ENCODE assay signal across 8 cellular contexts in genomic region chr3:56702487-56703315, GRCh38. TPM values are rescaled to one million over a fixed set of nuclear protein-coding genes. Genes with fewer than 3 reads are reported as not detected.
DNase-seq lines count a peak whose midpoint lies in the region; ATAC-seq and TF ChIP-seq lines count a peak whose summit lies in the region.

No MANE protein-coding gene starts in this region.

- no peaks in the 10 kb centered on the region for H3K4me1 Mint-ChIP-seq in osteocyte (ENCODE audit: unreplicated experiment)

- peaks cover 2% of the 10 kb centered on the region for H3K36me3 Mint-ChIP-seq in osteocyte (ENCODE audit: unreplicated experiment)

- no peak overlapping the region for H3K4me3 Mint-ChIP-seq in osteocyte (ENCODE audit: unreplicated experiment)

- no peaks in the 10 kb centered on the region for H3K27me3 ChIP-seq in HAP-1 (ENCODE audit: low read depth)

- H3K9me3 ChIP-seq in HAP-1: no peaks in the 10 kb centered on the region

- peak; percentile 83 for TF ChIP-seq CTCF in osteocyte (IDR thresholded peaks at IDR 0.05)

- DNase-seq in COR-L47 (lab: John Stamatoyannopoulos, UW): peak; percentile 10
- DNase-seq in HAP-1 (ENCODE audit: low spot score in 2 of 2): peak; percentile 60 to 64
- peak; percentile 64 for DNase-seq in NCI-H748 treated with DMSO at 0.1 percent for 48 hours (lab: John Stamatoyannopoulos, UW)
- peak; percentile 28 for DNase-seq in activated CD8-positive, alpha-beta memory T cell treated with anti-CD3 and anti-CD28 coated beads, Interleukin-2, amount 50 U/mL, for 1 hour (ENCODE audit: extremely low read depth)
- DNase-seq in foreskin melanocyte: peak; percentile 54
- DNase-seq in osteocyte (ENCODE audit: extremely low spot score, unreplicated experiment): peak; percentile 49

- ATAC-seq in GM18858 (IDR thresholded peaks at IDR 0.05; ENCODE audit: unreplicated experiment) (no peak), GM19452 (IDR thresholded peaks at IDR 0.05; ENCODE audit: unreplicated experiment) (no peak)

- no peak overlapping the region for H3K27ac Mint-ChIP-seq in osteocyte (ENCODE audit: unreplicated experiment)

- H3K9me3 Mint-ChIP-seq in osteocyte (ENCODE audit: unreplicated experiment): no peaks in the 10 kb centered on the region

- in situ Hi-C loops in HAP-1 (cut with MboI; ENCODE audit: low sequenced_read_pairs): loop anchor here (5.0 to 10.0 kb wide), 2 partner anchors 92 to 280 kb away; no protein-coding TSS in a partner anchor

- peaks cover 14% of the 10 kb centered on the region for H3K27me3 Mint-ChIP-seq in osteocyte (ENCODE audit: unreplicated experiment)

- no peak overlapping the region for H3K4me3 ChIP-seq in HAP-1

- H3K4me1 ChIP-seq in HAP-1: no peaks in the 10 kb centered on the region

- H3K36me3 ChIP-seq in HAP-1 (replicated peaks): no peaks in the 10 kb centered on the region

RNA-seq across cellular contexts. Expression of gene TASOR, which starts 19.6 kb away (rescaled TPM):
- total RNA-seq in osteocyte: 60.2 and 65.9 TPM in 2 replicates

Comparison
In these comparisons a context has a peak if more than half of its experiments do, and no peak if none do; other contexts are left out.
1. DNase-seq: peak in every context shown above with its lines; median percentile 64 in NCI-H748 treated with DMSO at 0.1 percent for 48 hours; 62 in HAP-1; 54 in foreskin melanocyte; 49 in osteocyte; 28 in activated CD8-positive, alpha-beta memory T cell treated with anti-CD3 and anti-CD28 coated beads, Interleukin-2, amount 50 U/mL, for 1 hour; 10 in COR-L47.